ENCODE assay signal across 8 cellular contexts in the genomic region with DNA sequence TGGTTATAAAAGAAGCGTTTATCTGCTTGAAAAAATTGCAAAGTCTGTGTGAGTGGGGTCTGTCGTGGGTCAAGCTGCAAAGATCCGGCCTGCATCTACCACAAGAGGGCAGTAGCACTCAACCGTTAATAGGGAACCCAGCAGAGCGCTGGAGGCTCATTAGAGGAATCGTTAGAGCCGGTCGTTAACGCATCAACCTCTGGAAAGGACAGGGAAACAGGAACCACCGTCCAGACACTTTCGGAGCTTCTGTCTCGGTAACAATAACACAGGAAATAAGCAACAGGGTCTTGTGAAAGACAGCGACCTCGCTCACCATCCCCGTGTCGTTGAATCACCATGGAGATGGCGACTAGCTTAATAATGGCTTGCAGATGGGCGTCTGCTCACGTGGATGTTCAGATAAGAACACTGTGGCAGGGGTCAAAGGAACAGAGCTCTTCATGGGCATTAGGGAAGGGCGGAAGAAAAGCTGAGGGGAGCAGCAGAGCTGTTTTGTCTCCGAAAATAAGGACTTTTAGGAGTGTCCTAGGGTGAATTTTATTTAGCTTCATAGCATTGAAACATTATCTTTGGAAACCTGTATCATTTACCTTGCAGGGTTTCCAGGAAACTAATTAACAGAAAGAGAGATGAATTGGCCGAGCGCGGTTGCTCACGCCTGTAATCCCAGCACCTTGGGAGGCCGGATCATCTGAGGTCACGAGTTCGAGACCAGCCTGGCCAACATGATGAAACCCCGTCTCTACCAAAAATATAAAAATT. TPM values are rescaled to one million over a fixed set of nuclear protein-coding genes. Genes with fewer than 3 reads are reported as not detected.
DNase-seq lines count a peak whose midpoint lies in the region; ATAC-seq, FAIRE-seq and TF ChIP-seq lines count a peak whose summit lies in the region.

No MANE protein-coding gene starts in this region.

- no peak overlapping the region for H3K27ac Mint-ChIP-seq in activated naive CD8-positive, alpha-beta T cell
- peak overlapping the region; percentile 84 for H3K27ac Mint-ChIP-seq in osteocyte (ENCODE audit: unreplicated experiment)

- no peaks in the 10 kb centered on the region for H3K27me3 ChIP-seq in thymus (ENCODE audit: control insufficient read depth, insufficient read depth)

- peaks cover 4% of the 10 kb centered on the region for H3K4me1 ChIP-seq in thymus (ENCODE audit: control insufficient read depth, insufficient read depth, low read length)

- DNase-seq in AG08395 (ENCODE audit: low spot score) (peak; percentile 81), GM19239 (ENCODE audit: insufficient read length, low spot score) (peak; percentile 44), NB4 (ENCODE audit: low read depth) (peak; percentile 100), Right ventricle myocardium superior (peak; percentile 76), osteocyte (ENCODE audit: extremely low spot score, unreplicated experiment) (peak; percentile 89)

- no peaks in the 10 kb centered on the region for H3K36me3 ChIP-seq in thymus (ENCODE audit: control insufficient read depth, insufficient read depth)

- H3K27ac ChIP-seq in thymus (ENCODE audit: low read depth): no peak overlapping the region

- no peaks in the 10 kb centered on the region for H3K36me3 Mint-ChIP-seq in activated naive CD8-positive, alpha-beta T cell
- H3K36me3 Mint-ChIP-seq in osteocyte (ENCODE audit: unreplicated experiment): no peaks in the 10 kb centered on the region

- H3K4me3 ChIP-seq in NB4 (ENCODE audit: low read depth, low read length) (peak overlapping the region; percentile 25), thymus (ENCODE audit: low read length) (peak overlapping the region; percentile 34)

- H3K9me3 Mint-ChIP-seq in activated naive CD8-positive, alpha-beta T cell (ENCODE audit: low read depth): no peaks in the 10 kb centered on the region
- no peaks in the 10 kb centered on the region for H3K9me3 Mint-ChIP-seq in osteocyte (ENCODE audit: unreplicated experiment)

- no peak for TF ChIP-seq POLR2A in NB4 (IDR thresholded peaks at IDR 0.05; ENCODE audit: extremely low read depth, insufficient read length)

- 30% methylated on average over 29 of the region's 29 CpGs for WGBS in thymus

- peaks cover 6% of the 10 kb centered on the region for H3K4me1 Mint-ChIP-seq in activated naive CD8-positive, alpha-beta T cell (ENCODE audit: low read depth)
- peaks cover 8% of the 10 kb centered on the region for H3K4me1 Mint-ChIP-seq in osteocyte (ENCODE audit: unreplicated experiment)

- TF ChIP-seq CTCF in NB4 (IDR thresholded peaks at IDR 0.05; ENCODE audit: low read depth, low read length) (peak; percentile 89), osteocyte (IDR thresholded peaks at IDR 0.05) (peak; percentile 95)

- intact Hi-C loops in Right ventricle myocardium superior (cut with DNase I): loop anchor here (5.0 kb wide), 1 partner anchor 173 kb away; no protein-coding TSS in a partner anchor

- peak overlapping the region; percentile 87 for H3K4me3 Mint-ChIP-seq in activated naive CD8-positive, alpha-beta T cell
- H3K4me3 Mint-ChIP-seq in osteocyte (ENCODE audit: unreplicated experiment): peak overlapping the region; percentile 84

- peak; percentile 98 for FAIRE-seq in GM19239 (lab: Jason Lieb, UNC)

- H3K27me3 Mint-ChIP-seq in activated naive CD8-positive, alpha-beta T cell: peaks cover 3% of the 10 kb centered on the region
- H3K27me3 Mint-ChIP-seq in osteocyte (ENCODE audit: unreplicated experiment): peaks cover 20% of the 10 kb centered on the region

- ATAC-seq in SK-N-SH treated with all-trans-retinoic acid at 6 μM for 48 hours (peak; percentile 100), Right ventricle myocardium superior (ENCODE audit: poor library complexity) (peak; percentile 98)

- no peaks in the 10 kb centered on the region for H3K9me3 ChIP-seq in thymus (ENCODE audit: control insufficient read depth)

TF ChIP-seq in SK-N-SH treated with all-trans-retinoic acid at 6 μM for 48 hours, 23 proteins besides CTCF, POLR2A, EP300 and RAD21:
- TF ChIP-seq, protein P1, sequence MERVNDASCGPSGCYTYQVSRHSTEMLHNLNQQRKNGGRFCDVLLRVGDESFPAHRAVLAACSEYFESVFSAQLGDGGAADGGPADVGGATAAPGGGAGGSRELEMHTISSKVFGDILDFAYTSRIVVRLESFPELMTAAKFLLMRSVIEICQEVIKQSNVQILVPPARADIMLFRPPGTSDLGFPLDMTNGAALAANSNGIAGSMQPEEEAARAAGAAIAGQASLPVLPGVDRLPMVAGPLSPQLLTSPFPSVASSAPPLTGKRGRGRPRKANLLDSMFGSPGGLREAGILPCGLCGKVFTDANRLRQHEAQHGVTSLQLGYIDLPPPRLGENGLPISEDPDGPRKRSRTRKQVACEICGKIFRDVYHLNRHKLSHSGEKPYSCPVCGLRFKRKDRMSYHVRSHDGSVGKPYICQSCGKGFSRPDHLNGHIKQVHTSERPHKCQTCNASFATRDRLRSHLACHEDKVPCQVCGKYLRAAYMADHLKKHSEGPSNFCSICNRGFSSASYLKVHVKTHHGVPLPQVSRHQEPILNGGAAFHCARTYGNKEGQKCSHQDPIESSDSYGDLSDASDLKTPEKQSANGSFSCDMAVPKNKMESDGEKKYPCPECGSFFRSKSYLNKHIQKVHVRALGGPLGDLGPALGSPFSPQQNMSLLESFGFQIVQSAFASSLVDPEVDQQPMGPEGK (CRISPR knock-in tag; IDR thresholded peaks at IDR 0.05; ENCODE audit: borderline replicate concordance): no peak
- TF ChIP-seq TCF4 (CRISPR knock-in tag; IDR thresholded peaks at IDR 0.05; ENCODE audit: borderline replicate concordance): peak; percentile 72

RNA-seq across cellular contexts. Expression of gene NSRP1, which starts 11.9 kb away (rescaled TPM):
- total RNA-seq in Right ventricle myocardium superior (17.2 TPM), osteocyte (26.5 and 31.6 TPM in 2 replicates)
- polyA plus RNA-seq in thymus: 34.3 TPM

Comparison
In these comparisons a context has a peak if more than half of its experiments do, and no peak if none do; other contexts are left out.
1. DNase-seq: peak in every context shown above with its lines; median percentile 100 in NB4; 89 in osteocyte; 81 in AG08395; 76 in Right ventricle myocardium superior; 44 in GM19239.